ENCODE assay signal across 8 cellular contexts in genomic region chr13:21175656-21176194, GRCh38. TPM values are rescaled to one million over a fixed set of nuclear protein-coding genes. Genes with fewer than 3 reads are reported as not detected.
A peak's percentile ranks its signal among the peaks of the same experiment; 100 is the strongest.
DNase-seq lines count a peak whose midpoint lies in the region; ATAC-seq and TF ChIP-seq lines count a peak whose summit lies in the region.

No MANE protein-coding gene starts in this region.

- DNase-seq in NB4 (ENCODE audit: low read depth): no peak
- DNase-seq in dermis blood vessel endothelial cell: peak; percentile 44
- DNase-seq in HK-2 (ENCODE audit: unreplicated experiment): no peak
- no peak for DNase-seq in OCI-M2 (lab: John Stamatoyannopoulos, UW; ENCODE audit: unreplicated experiment)

- H3K27ac Mint-ChIP-seq in nephron: peak overlapping the region; percentile 90 to 98 (median 96)

- H3K4me3 ChIP-seq in GM08714 (ENCODE audit: low read length) (peak overlapping the region; percentile 94), NB4 (ENCODE audit: low read depth, low read length) (peak overlapping the region; percentile 84)

- H3K9me3 Mint-ChIP-seq in nephron: no peaks in the 10 kb centered on the region

- peaks cover 6% of the 10 kb centered on the region for H3K4me1 Mint-ChIP-seq in nephron

- ATAC-seq in HG02759 (IDR thresholded peaks at IDR 0.05; ENCODE audit: unreplicated experiment) (no peak), HG02884 (IDR thresholded peaks at IDR 0.05; ENCODE audit: unreplicated experiment) (no peak)

- no peak for TF ChIP-seq POLR2A in NB4 (IDR thresholded peaks at IDR 0.05; ENCODE audit: extremely low read depth, insufficient read length)

- TF ChIP-seq CTCF in NB4 (IDR thresholded peaks at IDR 0.05; ENCODE audit: low read depth, low read length) (no peak), nephron (IDR thresholded peaks at IDR 0.05; ENCODE audit: unreplicated experiment in 3 of 3) (no peak)

- H3K27me3 Mint-ChIP-seq in nephron (ENCODE audit: low read depth): no peaks in the 10 kb centered on the region

- H3K36me3 Mint-ChIP-seq in nephron (ENCODE audit: low read depth): peaks cover 4% of the 10 kb centered on the region

- peak overlapping the region; percentile 99 for H3K4me3 Mint-ChIP-seq in nephron

RNA-seq across cellular contexts. Expression of gene SKA3, which starts 0.6 kb away (rescaled TPM):
- total RNA-seq in dermis blood vessel endothelial cell: 6.4 and 7.5 TPM in 2 replicates

RNA-seq across cellular contexts. Expression of gene MRPL57, which starts 0.7 kb away (rescaled TPM):
- total RNA-seq in dermis blood vessel endothelial cell: 25.9 and 26.3 TPM in 2 replicates

RNA-seq across cellular contexts. Expression of gene SAP18, which starts 35.8 kb away (rescaled TPM):
- 46.3 and 53.9 TPM in 2 replicates for total RNA-seq in dermis blood vessel endothelial cell
